8 cellular contexts compared by ENCODE assay signal in the genomic region with DNA sequence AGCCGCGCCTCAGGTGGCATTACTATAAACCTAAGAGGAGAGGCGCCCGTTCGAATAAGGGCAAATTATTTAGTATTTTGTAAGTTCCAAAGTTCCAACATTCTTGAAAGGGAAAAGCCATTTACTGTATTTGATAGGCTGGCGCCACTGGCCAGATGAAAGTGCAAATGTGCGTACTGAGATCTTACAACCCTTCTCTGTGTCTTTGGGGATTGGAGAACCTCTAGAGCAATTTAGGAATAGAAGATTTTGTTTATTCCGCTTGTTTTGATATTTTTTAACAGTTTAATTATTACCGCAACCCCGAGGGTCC.
A peak's percentile ranks its signal among the peaks of the same experiment; 100 is the strongest.
DNase-seq lines count a peak whose midpoint lies in the region; ATAC-seq, FAIRE-seq and TF ChIP-seq lines count a peak whose summit lies in the region.

No MANE protein-coding gene starts in this region.

- H3K4me3 ChIP-seq in GM12864 (ENCODE audit: low read depth, low read length) (peak overlapping the region; percentile 94), WERI-Rb-1 (ENCODE audit: low read depth, low read length) (peak overlapping the region; percentile 66), foreskin fibroblast (ENCODE audit: low read depth in 1 of 2, low read length in 2 of 2) (peak overlapping the region; percentile 76 to 93), retinal pigment epithelial cell (ENCODE audit: low read length) (peak overlapping the region; percentile 93)

- H3K27me3 ChIP-seq in WERI-Rb-1 (ENCODE audit: insufficient read depth, low read depth, severe bottlenecking) = no peaks in the 10 kb centered on the region

- DNase-seq in GM12864 (ENCODE audit: low read depth) (no peak), WERI-Rb-1 (no peak), foreskin fibroblast (no peak), retinal pigment epithelial cell (ENCODE audit: low read depth) (no peak), GM19239 (ENCODE audit: insufficient read length, low spot score) (no peak), NCI-H345 (lab: John Stamatoyannopoulos, UW) (no peak), LoVo (ENCODE audit: low spot score) (no peak)

- TF ChIP-seq CTCF in GM12864 (IDR thresholded peaks at IDR 0.05; ENCODE audit: low read depth, low read length, missing control alignments) (no peak), WERI-Rb-1 (IDR thresholded peaks at IDR 0.05; ENCODE audit: low read depth, low read length) (no peak), foreskin fibroblast (IDR thresholded peaks at IDR 0.05; ENCODE audit: low read depth, low read length) (no peak), retinal pigment epithelial cell (conservative IDR thresholded peaks at IDR 0.05; ENCODE audit: low read depth, low read length) (no peak)

- peak overlapping the region; percentile 77 for H3K27ac ChIP-seq in WERI-Rb-1

- no peak for FAIRE-seq in GM19239 (lab: Jason Lieb, UNC)

- peaks cover 22% of the 10 kb centered on the region for H3K36me3 ChIP-seq in WERI-Rb-1

- no peak for ATAC-seq in HG03196 (IDR thresholded peaks at IDR 0.05; ENCODE audit: unreplicated experiment)

- H3K9me3 ChIP-seq in WERI-Rb-1 (ENCODE audit: severe bottlenecking) = no peaks in the 10 kb centered on the region
